Comparison of ENCODE assay signal across 8 cellular contexts in the genomic region with DNA sequence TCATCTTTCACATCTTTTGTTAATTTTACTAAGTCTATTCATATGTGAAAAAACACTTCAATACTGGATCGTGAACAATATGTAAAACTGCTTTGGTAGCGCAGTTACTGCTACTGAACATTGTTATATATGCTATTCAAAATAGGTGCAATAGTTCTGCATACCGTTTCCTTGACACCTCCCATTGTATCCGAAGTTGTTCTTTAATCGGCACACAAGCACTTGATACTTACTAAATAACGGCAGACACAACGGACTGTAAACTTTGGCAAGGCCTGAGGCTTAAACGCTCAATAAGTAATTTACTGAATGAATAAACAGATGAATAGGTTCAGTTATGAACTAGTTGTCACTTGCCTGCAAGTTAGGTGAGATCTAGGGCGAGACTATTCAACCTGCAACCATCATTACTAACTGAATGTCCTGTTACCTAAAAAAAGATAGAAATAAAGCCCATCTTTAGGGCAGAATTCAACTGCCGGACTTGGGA. TPM values are rescaled to one million over a fixed set of nuclear protein-coding genes. Genes with fewer than 3 reads are reported as not detected.
A peak's percentile ranks its signal among the peaks of the same experiment; 100 is the strongest.
DNase-seq lines count a peak whose midpoint lies in the region; ATAC-seq and TF ChIP-seq lines count a peak whose summit lies in the region.

No MANE protein-coding gene starts in this region.

- peaks cover 8 to 19% (median 15%) of the 10 kb centered on the region in 7 donors for H3K9me3 Mint-ChIP-seq in CD14-positive monocyte

- peak; percentile 15 for TF ChIP-seq CTCF in CD14-positive monocyte (IDR thresholded peaks at IDR 0.05)
- TF ChIP-seq CTCF in RWPE2 (IDR thresholded peaks at IDR 0.05; ENCODE audit: poor library complexity, severe bottlenecking) = no peak
- no peak for TF ChIP-seq CTCF in esophagus squamous epithelium (IDR thresholded peaks at IDR 0.05)
- no peak for TF ChIP-seq CTCF in retinal pigment epithelial cell (conservative IDR thresholded peaks at IDR 0.05; ENCODE audit: low read depth, low read length)

- 4 to 5% methylated on average over 10 of the region's 10 CpGs for WGBS in esophagus squamous epithelium, 2 donors

- no peaks in the 10 kb centered on the region for H3K27me3 Mint-ChIP-seq in CD14-positive monocyte (ENCODE audit: low read depth in 3 of 3)

- peaks cover 31% of the 10 kb centered on the region in 2 donors for H3K36me3 Mint-ChIP-seq in CD14-positive monocyte

- peaks cover 72% of the 10 kb centered on the region for H3K36me3 ChIP-seq in RWPE2 (ENCODE audit: low read depth)
- H3K36me3 ChIP-seq in esophagus squamous epithelium = peaks cover 0 to 35% (median 3%) of the 10 kb centered on the region in 3 donors

- H3K27ac Mint-ChIP-seq in CD14-positive monocyte = peak overlapping the region; percentile 93 to 100 (median 99)

- no peaks in the 10 kb centered on the region for H3K27me3 ChIP-seq in RWPE2 (ENCODE audit: insufficient read depth, poor library complexity, severe bottlenecking)
- H3K27me3 ChIP-seq in esophagus squamous epithelium = no peaks in the 10 kb centered on the region

- H3K4me3 Mint-ChIP-seq in CD14-positive monocyte = peak overlapping the region; percentile 91 to 98

- peaks cover 3% of the 10 kb centered on the region for H3K9me3 ChIP-seq in RWPE2 (ENCODE audit: severe bottlenecking)
- peaks cover 0 to 12% (median 0%) of the 10 kb centered on the region in 3 donors for H3K9me3 ChIP-seq in esophagus squamous epithelium

- ATAC-seq in GM21825 (IDR thresholded peaks at IDR 0.05; ENCODE audit: unreplicated experiment) (peak; percentile 2), RWPE2 (ENCODE audit: low read depth) (no peak), GM21576 (IDR thresholded peaks at IDR 0.05; ENCODE audit: unreplicated experiment) (no peak)

- H3K4me1 ChIP-seq in RWPE2 (ENCODE audit: insufficient read depth, poor library complexity, severe bottlenecking) (peaks cover 13% of the 10 kb centered on the region), esophagus squamous epithelium (peaks cover 7 to 57% (median 25%) of the 10 kb centered on the region in 3 donors)

- no peak for DNase-seq in CD14-positive monocyte (ENCODE audit: low spot score)
- no peak for DNase-seq in RWPE2 (ENCODE audit: low spot score)
- DNase-seq in esophagus squamous epithelium (lab: John Stamatoyannopoulos, UW) = no peak
- DNase-seq in retinal pigment epithelial cell (ENCODE audit: low read depth) = no peak
- no peak for DNase-seq in HuH-7 (ENCODE audit: low spot score)
- no peak for DNase-seq in activated CD4-positive, alpha-beta T cell treated with anti-CD3 and anti-CD28 coated beads, Interleukin-2, amount 50 U/mL, for 48 hours

- H3K4me1 Mint-ChIP-seq in CD14-positive monocyte = peaks cover 25% of the 10 kb centered on the region

- peak overlapping the region; percentile 72 for H3K27ac ChIP-seq in RWPE2 (ENCODE audit: poor library complexity, severe bottlenecking)
- peak overlapping the region; percentile 92 to 94 (median 94) for H3K27ac ChIP-seq in esophagus squamous epithelium

- H3K4me3 ChIP-seq in RWPE2 (ENCODE audit: severe bottlenecking) = peak overlapping the region; percentile 85
- H3K4me3 ChIP-seq in esophagus squamous epithelium = peak overlapping the region; percentile 61 to 81 (median 74)
- peak overlapping the region; percentile 85 for H3K4me3 ChIP-seq in retinal pigment epithelial cell (ENCODE audit: low read length)

- intact Hi-C loops in CD14-positive monocyte (cut with micrococcal nuclease) = loop anchor here in 1 of 2 donors (10.0 kb wide), 1 partner anchor 1583 kb away; the partner anchor contains the start of gene SMARCA5
- intact Hi-C loops in esophagus squamous epithelium (cut with DNase I) = no loop called here

- no peak for TF ChIP-seq POLR2A in esophagus squamous epithelium (IDR thresholded peaks at IDR 0.05)

RNA-seq across cellular contexts. Expression of gene ANAPC10, which starts 0.6 kb away (rescaled TPM):
- polyA plus RNA-seq in CD14-positive monocyte = 10 to 100 TPM; 21.3 to 25.4 TPM
- 10 to 100 TPM; 13.1 to 21.2 (median 19.5) TPM for total RNA-seq in esophagus squamous epithelium

RNA-seq across cellular contexts. Expression of gene ABCE1, which starts 0.7 kb away (rescaled TPM):
- polyA plus RNA-seq in CD14-positive monocyte = 10 to 100 TPM; 23.7 to 25.0 TPM
- total RNA-seq in esophagus squamous epithelium = 100 to 1,000 TPM in 1 of 4 donors, 10 to 100 TPM in 3; 54.8 to 109 (median 84.5) TPM
